In genomic region chr9:36992501-36993316, GRCh38 we compare ENCODE assay signal across 19 cellular contexts. TPM values are rescaled to one million over a fixed set of nuclear protein-coding genes. Genes with fewer than 3 reads are reported as not detected.
"Had no signal": no experiment of that assay in that cellular context is flagged by ENCODE, and none has a peak within 500 bp of the region (broad histone marks: within the 10 kb centered on the region; RNA-seq: fewer than 3 reads in every experiment).

No MANE protein-coding gene starts in this region.

- H3K4me1 ChIP-seq: prostate gland, right lobe of liver had no signal

- H3K9me3 ChIP-seq: prostate gland had no signal

- H3K27ac ChIP-seq: heart right ventricle, prostate gland, right lobe of liver, upper lobe of left lung had no signal

- DNase-seq: activated CD4-positive, alpha-beta memory T cell treated with anti-CD3 and anti-CD28 coated beads for 36 hours; activated gamma-delta T cell treated with Interleukin-2 at 50 U/mL for 16 hours; activated naive CD8-positive, alpha-beta T cell treated with anti-CD3 and anti-CD28 coated beads for 36 hours; activated T-cell treated with anti-CD3 and anti-CD28 coated beads, Interleukin-2, amount 50 U/mL, for 4 hours; anterior cingulate cortex; cerebellar nuclear complex; dermis blood vessel endothelial cell; erythroblast; foreskin melanocyte; heart right ventricle; islet precursor cell; nephron progenitor cell; right lobe of liver; stimulated activated CD4-positive, alpha-beta T cell treated with anti-CD3 and anti-CD28 coated beads, Interleukin-2, amount 100 ng/mL, for 24 hours; stimulated activated naive CD4-positive, alpha-beta T cell treated with Interleukin-2 at 50 U/mL for 16 hours; T1000; upper lobe of left lung had no signal

- ATAC-seq: activated T-cell treated with anti-CD3 and anti-CD28 coated beads, Interleukin-2, amount 50 U/mL, for 4 hours; heart right ventricle; left lobe of liver; right lobe of liver had no signal

- H3K27ac Mint-ChIP-seq: activated CD4-positive, alpha-beta memory T cell treated with anti-CD3 and anti-CD28 coated beads for 36 hours; activated naive CD8-positive, alpha-beta T cell treated with anti-CD3 and anti-CD28 coated beads for 36 hours; nephron progenitor cell had no signal

- H3K27me3 ChIP-seq: right lobe of liver, upper lobe of left lung had no signal

- H3K36me3 ChIP-seq: heart right ventricle, prostate gland, right lobe of liver, upper lobe of left lung had no signal

- H3K4me3 ChIP-seq: heart right ventricle, prostate gland, right lobe of liver, upper lobe of left lung had no signal

- H3K4me3 Mint-ChIP-seq: activated CD4-positive, alpha-beta memory T cell treated with anti-CD3 and anti-CD28 coated beads for 36 hours; activated naive CD8-positive, alpha-beta T cell treated with anti-CD3 and anti-CD28 coated beads for 36 hours; activated T-cell treated with anti-CD3 and anti-CD28 coated beads, Interleukin-2, amount 50 U/mL, for 4 hours; nephron progenitor cell had no signal

RNA-seq across cellular contexts. Expression of gene PAX5, which starts 41.4 kb away (rescaled TPM):
- total RNA-seq: dermis blood vessel endothelial cell had no signal
